Comparison of ENCODE assay signal across 1 cellular context in the genomic region with DNA sequence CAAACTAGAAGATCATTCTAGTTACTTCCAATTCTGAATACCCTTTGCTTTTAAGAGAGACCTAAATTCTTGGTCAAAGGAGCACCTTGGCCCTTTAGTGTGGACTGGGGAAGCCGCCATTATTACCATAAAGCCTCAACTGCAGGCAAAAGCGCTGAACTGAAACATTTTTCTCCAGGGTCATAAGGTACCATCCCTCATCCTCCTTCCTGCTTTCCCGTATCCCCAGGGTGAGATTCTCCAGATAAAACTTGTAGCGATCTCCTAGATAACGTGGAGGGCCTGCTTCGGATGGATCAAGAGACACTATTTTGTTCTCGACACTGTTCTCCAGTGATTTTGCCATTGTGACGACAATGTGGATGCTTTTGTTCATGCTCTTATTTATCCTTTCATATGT.
TF ChIP-seq lines count a peak whose summit lies in the region.

No MANE protein-coding gene starts in this region.

TF ChIP-seq in H1, 55 proteins besides CTCF, POLR2A, EP300 and RAD21:
- TF ChIP-seq SP1 (IDR thresholded peaks at IDR 0.05; ENCODE audit: low read depth, low read length) (no peak), BRCA1 (IDR thresholded peaks at IDR 0.05; ENCODE audit: low read depth, low read length) (no peak), ZNF274 (IDR thresholded peaks at IDR 0.05; ENCODE audit: borderline replicate concordance, extremely low read depth, low read length) (no peak), CHD1 (IDR thresholded peaks at IDR 0.05; ENCODE audit: low read depth, low read length) (no peak), JUN (IDR thresholded peaks at IDR 0.05; ENCODE audit: low read depth, low read length) (no peak), SAP30 (IDR thresholded peaks at IDR 0.05; ENCODE audit: insufficient read depth, insufficient replicate concordance, low read length) (no peak), RNF2 (IDR thresholded peaks at IDR 0.05; ENCODE audit: borderline replicate concordance, low read depth, low read length, missing control alignments, poor library complexity, severe bottlenecking) (no peak), TBP (IDR thresholded peaks at IDR 0.05; ENCODE audit: low read depth, low read length) (no peak)
